1 cellular context compared by ENCODE assay signal in the genomic region with DNA sequence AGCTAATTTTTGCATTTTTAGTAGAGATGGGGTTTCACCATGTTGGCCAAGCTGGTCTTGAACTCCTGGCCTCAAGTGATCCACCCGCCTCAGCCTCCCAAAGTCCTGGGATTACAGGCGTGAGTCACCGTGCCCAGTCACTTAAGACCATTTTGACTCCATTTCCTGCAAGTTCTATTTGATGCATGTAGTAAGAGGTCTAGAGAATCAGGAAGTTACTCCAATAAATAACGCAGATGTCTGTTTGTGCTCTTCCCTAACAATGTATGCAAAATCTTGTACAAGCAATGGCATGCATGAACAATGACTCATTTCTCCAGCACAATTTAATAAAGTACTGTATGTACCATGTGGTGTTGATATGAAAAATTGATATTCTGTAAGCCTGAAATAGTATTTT.
A peak's percentile ranks its signal among the peaks of the same experiment; 100 is the strongest.
TF ChIP-seq lines count a peak whose summit lies in the region.

No MANE protein-coding gene starts in this region.

TF ChIP-seq in SK-N-SH, 30 proteins besides CTCF, POLR2A, EP300 and RAD21 (continued from another document):
- TF ChIP-seq, protein P1, sequence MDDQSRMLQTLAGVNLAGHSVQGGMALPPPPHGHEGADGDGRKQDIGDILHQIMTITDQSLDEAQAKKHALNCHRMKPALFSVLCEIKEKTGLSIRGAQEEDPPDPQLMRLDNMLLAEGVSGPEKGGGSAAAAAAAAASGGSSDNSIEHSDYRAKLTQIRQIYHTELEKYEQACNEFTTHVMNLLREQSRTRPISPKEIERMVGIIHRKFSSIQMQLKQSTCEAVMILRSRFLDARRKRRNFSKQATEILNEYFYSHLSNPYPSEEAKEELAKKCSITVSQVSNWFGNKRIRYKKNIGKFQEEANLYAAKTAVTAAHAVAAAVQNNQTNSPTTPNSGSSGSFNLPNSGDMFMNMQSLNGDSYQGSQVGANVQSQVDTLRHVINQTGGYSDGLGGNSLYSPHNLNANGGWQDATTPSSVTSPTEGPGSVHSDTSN (IDR thresholded peaks at IDR 0.05): peak; percentile 88
- peak; percentile 80 for TF ChIP-seq JUND (IDR thresholded peaks at IDR 0.05)
- peak; percentile 36; the same call in 1 of the 2 replicates for TF ChIP-seq RXRA (IDR thresholded peaks at IDR 0.05; ENCODE audit: borderline replicate concordance, low read depth)
- peak; percentile 55; the same call in 1 of the 2 replicates for TF ChIP-seq TEAD4 (IDR thresholded peaks at IDR 0.05; ENCODE audit: borderline replicate concordance, insufficient read depth)
